In the genomic region with DNA sequence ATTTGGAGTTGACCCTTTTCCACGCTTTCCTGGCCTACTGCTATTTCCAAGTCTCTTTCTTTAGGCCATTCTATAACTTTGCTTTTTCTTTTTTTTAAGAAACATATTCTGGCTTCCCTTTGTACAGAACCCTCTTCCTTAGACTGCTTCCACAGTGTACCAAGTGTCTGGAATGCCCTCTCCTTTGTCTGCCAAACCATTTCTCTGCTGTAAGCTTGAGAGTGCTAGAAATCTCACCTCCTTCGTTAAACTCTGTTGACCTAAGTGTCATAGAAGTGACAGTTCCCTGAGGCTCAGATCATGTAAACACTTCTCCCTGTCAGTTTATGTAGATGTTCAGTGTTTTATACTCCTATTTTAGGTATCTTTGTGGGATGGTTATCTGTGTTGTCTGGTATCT, we compare ENCODE assay signal across 28 cellular contexts.
"Had no signal": no experiment of that assay in that cellular context is flagged by ENCODE, and none has a peak within 500 bp of the region (broad histone marks: within the 10 kb centered on the region; RNA-seq: fewer than 3 reads in every experiment).

No MANE protein-coding gene starts in this region.

- H3K9me3 Mint-ChIP-seq: natural killer cell treated with Interleukin-12 subunit alpha and Interleukin-12 subunit beta and Interleukin-15 and Interleukin-18, amount 100 ng/mL, for 72 hours had no signal

- DNase-seq: naive B cell; naive thymus-derived CD8-positive, alpha-beta T cell; nucleus accumbens; pancreas; retina; right lobe of liver; sigmoid colon; small intestine; stimulated activated CD4-positive, alpha-beta T cell treated with anti-CD3 and anti-CD28 coated beads, Interleukin-15, amount 100 ng/mL, for 24 hours; stimulated activated CD4-positive, alpha-beta T cell treated with anti-CD3 and anti-CD28 coated beads, Interleukin-2, amount 100 ng/mL, for 24 hours; stimulated activated CD4-positive, alpha-beta T cell treated with anti-CD3 and anti-CD28 coated beads, Interleukin-2, amount 100 ng/mL, for 48 hours; stimulated activated CD4-positive, alpha-beta T cell treated with anti-CD3 and anti-CD28 coated beads, Interleukin-4, amount 100 ng/mL, for 24 hours; stimulated activated naive B cell treated with anti-CD40 and anti-IgM and Interleukin-4, amounts not matched to agents 10 μg/mL and 1 μg/mL and 100 μg/mL, for 72 hours; stimulated activated naive CD4-positive, alpha-beta T cell treated with Interleukin-2 at 50 U/mL for 16 hours; stomach; thyroid gland; trophoblast cell; upper lobe of right lung; uterus had no signal

- H3K36me3 Mint-ChIP-seq: naive B cell; neural progenitor cell; stimulated activated effector memory CD8-positive, alpha-beta T cell treated with anti-CD3 and anti-CD28 coated beads, Interleukin-12 subunit alpha, Interleukin-12 subunit beta, amount 100 ng/mL, for 72 hours had no signal

- H3K4me1 Mint-ChIP-seq: naive B cell; naive thymus-derived CD8-positive, alpha-beta T cell; neural progenitor cell; stimulated activated effector memory CD8-positive, alpha-beta T cell treated with anti-CD3 and anti-CD28 coated beads, Interleukin-12 subunit alpha, Interleukin-12 subunit beta, amount 100 ng/mL, for 72 hours; stimulated activated naive B cell treated with anti-CD40 and anti-IgM and Interleukin-4, amounts not matched to agents 10 μg/mL and 1 μg/mL and 100 μg/mL, for 72 hours had no signal

- H3K36me3 ChIP-seq: neural progenitor cell, neutrophil, pancreas, prostate gland, right atrium auricular region, right lobe of liver, sigmoid colon, stomach, thoracic aorta, thyroid gland, tibial nerve, upper lobe of right lung, uterus had no signal

- H3K27ac ChIP-seq: neural progenitor cell, neutrophil, pancreas, prostate gland, right lobe of liver, sigmoid colon, stomach, thoracic aorta, thyroid gland, tibial nerve, upper lobe of right lung, uterus had no signal

- H3K27me3 ChIP-seq: neural progenitor cell, neutrophil, pancreas, right atrium auricular region, right lobe of liver, sigmoid colon, stomach, thyroid gland, tibial nerve, upper lobe of right lung, uterus had no signal

- H3K9me3 ChIP-seq: neutrophil, pancreas, prostate gland, right atrium auricular region, right lobe of liver, sigmoid colon, thoracic aorta, thyroid gland, tibial nerve, upper lobe of right lung, uterus had no signal

- ATAC-seq: naive thymus-derived CD8-positive, alpha-beta T cell; natural killer cell treated with Interleukin-12 subunit alpha and Interleukin-12 subunit beta and Interleukin-15 and Interleukin-18, amount 100 ng/mL, for 72 hours; pancreas; right lobe of liver; stimulated activated effector memory CD8-positive, alpha-beta T cell treated with anti-CD3 and anti-CD28 coated beads, Interleukin-12 subunit alpha, Interleukin-12 subunit beta, amount 100 ng/mL, for 72 hours; stimulated activated naive B cell treated with anti-CD40 and anti-IgM and Interleukin-4, amounts not matched to agents 10 μg/mL and 1 μg/mL and 100 μg/mL, for 72 hours; upper lobe of right lung had no signal

- H3K4me3 ChIP-seq: neural progenitor cell, pancreas, prostate gland, right atrium auricular region, right lobe of liver, sigmoid colon, stomach, thoracic aorta, thyroid gland, tibial nerve, upper lobe of right lung, uterus had no signal

- H3K4me3 Mint-ChIP-seq: naive B cell; naive thymus-derived CD8-positive, alpha-beta T cell; natural killer cell treated with Interleukin-12 subunit alpha and Interleukin-12 subunit beta and Interleukin-15 and Interleukin-18, amount 100 ng/mL, for 72 hours; neural progenitor cell; stimulated activated effector memory CD8-positive, alpha-beta T cell treated with anti-CD3 and anti-CD28 coated beads, Interleukin-12 subunit alpha, Interleukin-12 subunit beta, amount 100 ng/mL, for 72 hours; stimulated activated naive B cell treated with anti-CD40 and anti-IgM and Interleukin-4, amounts not matched to agents 10 μg/mL and 1 μg/mL and 100 μg/mL, for 72 hours; stimulated activated naive CD8-positive, alpha-beta T cell treated with anti-CD3 and anti-CD28 coated beads, Interleukin-15, Interleukin-2, amounts not matched to agents 100 ng/mL and 50 ng/mL, for 24 hours had no signal

- H3K4me1 ChIP-seq: neural progenitor cell, pancreas, prostate gland, right atrium auricular region, right lobe of liver, sigmoid colon, stomach, thyroid gland, tibial nerve, upper lobe of right lung, uterus had no signal

- H3K27me3 Mint-ChIP-seq: naive B cell; naive thymus-derived CD8-positive, alpha-beta T cell; stimulated activated naive B cell treated with anti-CD40 and anti-IgM and Interleukin-4, amounts not matched to agents 10 μg/mL and 1 μg/mL and 100 μg/mL, for 72 hours; stimulated activated naive CD8-positive, alpha-beta T cell treated with anti-CD3 and anti-CD28 coated beads, Interleukin-15, Interleukin-2, amounts not matched to agents 100 ng/mL and 50 ng/mL, for 24 hours had no signal

- H3K27ac Mint-ChIP-seq: naive B cell; naive thymus-derived CD8-positive, alpha-beta T cell; natural killer cell treated with Interleukin-12 subunit alpha and Interleukin-12 subunit beta and Interleukin-15 and Interleukin-18, amount 100 ng/mL, for 72 hours; neural progenitor cell; stimulated activated effector memory CD8-positive, alpha-beta T cell treated with anti-CD3 and anti-CD28 coated beads, Interleukin-12 subunit alpha, Interleukin-12 subunit beta, amount 100 ng/mL, for 72 hours; stimulated activated naive B cell treated with anti-CD40 and anti-IgM and Interleukin-4, amounts not matched to agents 10 μg/mL and 1 μg/mL and 100 μg/mL, for 72 hours; stimulated activated naive CD8-positive, alpha-beta T cell treated with anti-CD3 and anti-CD28 coated beads, Interleukin-15, Interleukin-2, amounts not matched to agents 100 ng/mL and 50 ng/mL, for 24 hours had no signal
